ENCODE assay signal across 7 cellular contexts in genomic region chr2:152421521-152422367, GRCh38.
DNase-seq lines count a peak whose midpoint lies in the region; ATAC-seq and TF ChIP-seq lines count a peak whose summit lies in the region.

No MANE protein-coding gene starts in this region.

- CTCF ChIA-PET in activated CD8-positive, alpha-beta T cell treated with anti-CD3 and anti-CD28 coated beads, Interleukin-2, amount 10 ng/mL, durations not matched to agents 7 days and 5 days (lab: Charles Lee): no interaction called here

- no peak overlapping the region for H3K4me3 Mint-ChIP-seq in activated CD8-positive, alpha-beta T cell treated with anti-CD3 and anti-CD28 coated beads, Interleukin-2, amount 10 ng/mL, durations not matched to agents 7 days and 5 days

- no peaks in the 10 kb centered on the region for H3K36me3 Mint-ChIP-seq in activated CD8-positive, alpha-beta T cell treated with anti-CD3 and anti-CD28 coated beads, Interleukin-2, amount 10 ng/mL, durations not matched to agents 7 days and 5 days (ENCODE audit: low read depth)

- POLR2A ChIA-PET in activated CD8-positive, alpha-beta T cell treated with anti-CD3 and anti-CD28 coated beads, Interleukin-2, amount 10 ng/mL, durations not matched to agents 7 days and 5 days (lab: Charles Lee): no interaction called here

- H3K4me3 ChIP-seq in choroid plexus epithelial cell (ENCODE audit: low read depth, low read length): no peak overlapping the region

- peak; percentile 21 to 55 for DNase-seq in NCI-H446 (lab: John Stamatoyannopoulos, UW)
- DNase-seq in choroid plexus epithelial cell (ENCODE audit: low read depth): peak; percentile 98
- DNase-seq in medulla oblongata (ENCODE audit: extremely low spot score): peak; percentile 82
- DNase-seq in activated CD8-positive, alpha-beta T cell treated with anti-CD3 and anti-CD28 coated beads, Interleukin-2, amount 10 ng/mL, durations not matched to agents 7 days and 5 days: no peak
- DNase-seq in NCI-H526 treated with DMSO at 0.1 percent for 48 hours (lab: John Stamatoyannopoulos, UW): no peak

- H3K27me3 Mint-ChIP-seq in activated CD8-positive, alpha-beta T cell treated with anti-CD3 and anti-CD28 coated beads, Interleukin-2, amount 10 ng/mL, durations not matched to agents 7 days and 5 days (ENCODE audit: low read depth): peaks cover 7% of the 10 kb centered on the region

- no peak overlapping the region for H3K27ac Mint-ChIP-seq in activated CD8-positive, alpha-beta T cell treated with anti-CD3 and anti-CD28 coated beads, Interleukin-2, amount 10 ng/mL, durations not matched to agents 7 days and 5 days

- peak; percentile 76 for ATAC-seq in GM18520 (IDR thresholded peaks at IDR 0.05; ENCODE audit: unreplicated experiment)
- peak; percentile 89 for ATAC-seq in HG02759 (IDR thresholded peaks at IDR 0.05; ENCODE audit: unreplicated experiment)
- ATAC-seq in activated CD8-positive, alpha-beta T cell treated with anti-CD3 and anti-CD28 coated beads, Interleukin-2, amount 10 ng/mL, durations not matched to agents 7 days and 5 days: no peak

- no peaks in the 10 kb centered on the region for H3K9me3 Mint-ChIP-seq in activated CD8-positive, alpha-beta T cell treated with anti-CD3 and anti-CD28 coated beads, Interleukin-2, amount 10 ng/mL, durations not matched to agents 7 days and 5 days (ENCODE audit: insufficient read depth)

- no peak for TF ChIP-seq CTCF in choroid plexus epithelial cell (conservative IDR thresholded peaks at IDR 0.05; ENCODE audit: low read depth, low read length)

- H3K4me1 Mint-ChIP-seq in activated CD8-positive, alpha-beta T cell treated with anti-CD3 and anti-CD28 coated beads, Interleukin-2, amount 10 ng/mL, durations not matched to agents 7 days and 5 days (ENCODE audit: low read depth): no peaks in the 10 kb centered on the region

Comparison
In these comparisons a context has a peak if more than half of its experiments do, and no peak if none do; other contexts are left out.
1. DNase-seq: peak in NCI-H446 (2 of 2), choroid plexus epithelial cell (single experiment) and medulla oblongata (single experiment); none in activated CD8-positive, alpha-beta T cell treated with anti-CD3 and anti-CD28 coated beads, Interleukin-2, amount 10 ng/mL, durations not matched to agents 7 days and 5 days (single experiment) and NCI-H526 treated with DMSO at 0.1 percent for 48 hours (single experiment).